ENCODE assay signal across 13 cellular contexts in the genomic region with DNA sequence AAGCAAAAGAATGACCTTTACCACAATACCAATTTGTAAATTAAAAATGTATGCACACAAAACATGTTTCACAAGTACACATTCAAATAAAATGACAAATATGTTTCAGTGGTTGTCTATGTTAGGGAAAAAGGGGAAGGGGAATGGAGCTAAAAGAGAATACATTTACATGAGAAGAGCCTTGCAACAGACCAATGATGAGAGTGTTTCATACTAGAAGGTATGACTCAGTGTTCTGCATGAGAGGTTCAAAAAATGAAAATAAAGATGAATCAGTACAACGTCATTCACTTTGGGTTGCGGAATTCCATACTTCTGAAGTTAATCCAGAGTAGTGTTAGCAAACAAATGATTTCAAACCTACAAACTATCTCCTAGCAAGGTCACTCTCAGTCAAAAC. TPM values are rescaled to one million over a fixed set of nuclear protein-coding genes. Genes with fewer than 3 reads are reported as not detected.
A peak's percentile ranks its signal among the peaks of the same experiment; 100 is the strongest.
DNase-seq lines count a peak whose midpoint lies in the region; ATAC-seq, FAIRE-seq and TF ChIP-seq lines count a peak whose summit lies in the region.
"Had no signal": no experiment of that assay in that cellular context is flagged by ENCODE, and none has a peak within 500 bp of the region (broad histone marks: within the 10 kb centered on the region; RNA-seq: fewer than 3 reads in every experiment).

No MANE protein-coding gene starts in this region.

- H3K4me1 Mint-ChIP-seq in activated T-cell treated with anti-CD3 and anti-CD28 coated beads, Interleukin-2, amount 50 U/mL, for 4 hours (ENCODE audit: low read depth): no peaks in the 10 kb centered on the region

- H3K9me3 Mint-ChIP-seq in activated T-cell treated with anti-CD3 and anti-CD28 coated beads, Interleukin-2, amount 50 U/mL, for 4 hours: no peaks in the 10 kb centered on the region
- H3K9me3 Mint-ChIP-seq: CD4-positive, CD25-positive, alpha-beta regulatory T cell had no signal

- TF ChIP-seq CTCF in fibroblast of the aortic adventitia (IDR thresholded peaks at IDR 0.05; ENCODE audit: insufficient read depth, low read length): no peak

- H3K36me3 Mint-ChIP-seq in activated T-cell treated with anti-CD3 and anti-CD28 coated beads, Interleukin-2, amount 50 U/mL, for 4 hours (ENCODE audit: insufficient read depth): peaks cover 11% of the 10 kb centered on the region

- no peaks in the 10 kb centered on the region for H3K27me3 Mint-ChIP-seq in activated T-cell treated with anti-CD3 and anti-CD28 coated beads, Interleukin-2, amount 50 U/mL, for 4 hours (ENCODE audit: low read depth)
- H3K27me3 Mint-ChIP-seq: CD4-positive, CD25-positive, alpha-beta regulatory T cell had no signal

- H3K4me3 Mint-ChIP-seq in activated T-cell treated with anti-CD3 and anti-CD28 coated beads, Interleukin-2, amount 50 U/mL, for 4 hours: no peak overlapping the region
- H3K4me3 Mint-ChIP-seq: CD4-positive, CD25-positive, alpha-beta regulatory T cell had no signal

- DNase-seq in AG08395 (ENCODE audit: low spot score): peak; percentile 52
- peak; percentile 25 for DNase-seq in H4 (ENCODE audit: low spot score)
- DNase-seq in RCC 7860 (ENCODE audit: low spot score): peak; percentile 77
- DNase-seq in fibroblast of the aortic adventitia (ENCODE audit: low read depth): peak; percentile 84
- no peak for DNase-seq in activated T-cell treated with anti-CD3 and anti-CD28 coated beads, Interleukin-2, amount 50 U/mL, for 4 hours
- DNase-seq in NCI-H1417 treated with DMSO at 0.1 percent for 48 hours (lab: John Stamatoyannopoulos, UW): no peak
- no peak for DNase-seq in medulla oblongata (ENCODE audit: extremely low spot score)
- DNase-seq: activated CD4-positive, alpha-beta T cell treated with anti-CD3 and anti-CD28 coated beads for 1 hour; CD4-positive, CD25-positive, alpha-beta regulatory T cell; cortex of kidney; midbrain; NCI-H2029 had no signal

- no peak overlapping the region for H3K4me3 ChIP-seq in fibroblast of the aortic adventitia (ENCODE audit: low read depth, low read length)

- peak; percentile 98 for FAIRE-seq in RCC 7860 (lab: Jason Lieb, UNC)

- no peak for ATAC-seq in HG02970 (IDR thresholded peaks at IDR 0.05; ENCODE audit: low FRiP score, unreplicated experiment)
- no peak for ATAC-seq in activated T-cell treated with anti-CD3 and anti-CD28 coated beads, Interleukin-2, amount 50 U/mL, for 4 hours

RNA-seq across cellular contexts. Expression of gene RPGR, which starts 51.7 kb away (rescaled TPM):
- 7.1 and 10.5 TPM in 2 replicates for total RNA-seq in H4 (2014; rRNA removed; shearing (Covaris generic))
- 8.6 and 25.0 TPM in 2 replicates for total RNA-seq in fibroblast of the aortic adventitia (ENCODE audit: low replicate concordance)
- 10 to 100 TPM in 1 of 3 donors, 1 to 10 TPM in 2; 8.4 to 10.6 (median 9.2) TPM for total RNA-seq in activated T-cell treated with anti-CD3 and anti-CD28 coated beads, Interleukin-2, amount 50 U/mL, for 4 hours

RNA-seq across cellular contexts. Expression of gene SRPX, which starts 54.9 kb away (rescaled TPM):
- total RNA-seq in H4 (2014; rRNA removed; shearing (Covaris generic)): 67.8 and 72.3 TPM in 2 replicates
- total RNA-seq in fibroblast of the aortic adventitia (ENCODE audit: low replicate concordance): 142 and 242 TPM in 2 replicates
- total RNA-seq in activated T-cell treated with anti-CD3 and anti-CD28 coated beads, Interleukin-2, amount 50 U/mL, for 4 hours: under 1 TPM in 1 of 3 donors, not detected in 2; 0.13 TPM
- total RNA-seq: CD4-positive, CD25-positive, alpha-beta regulatory T cell had no signal

Comparison
In these comparisons a context has a peak if more than half of its experiments do, and no peak if none do; other contexts are left out.
1. DNase-seq: peak in AG08395 (single experiment), H4 (single experiment), RCC 7860 (single experiment) and fibroblast of the aortic adventitia (single experiment); none in activated T-cell treated with anti-CD3 and anti-CD28 coated beads, Interleukin-2, amount 50 U/mL, for 4 hours (single experiment), NCI-H1417 treated with DMSO at 0.1 percent for 48 hours (single experiment) and medulla oblongata (single experiment).
2. RNA of gene SRPX, which starts 54.9 kb away (total RNA-seq): 142 to 242 TPM in fibroblast of the aortic adventitia and 67.8 to 72.3 TPM in H4; 0.13 TPM in activated T-cell treated with anti-CD3 and anti-CD28 coated beads, Interleukin-2, amount 50 U/mL, for 4 hours; every median in the first group is over 10 times any median in the second.